ENCODE assay signal across 9 cellular contexts in the genomic region with DNA sequence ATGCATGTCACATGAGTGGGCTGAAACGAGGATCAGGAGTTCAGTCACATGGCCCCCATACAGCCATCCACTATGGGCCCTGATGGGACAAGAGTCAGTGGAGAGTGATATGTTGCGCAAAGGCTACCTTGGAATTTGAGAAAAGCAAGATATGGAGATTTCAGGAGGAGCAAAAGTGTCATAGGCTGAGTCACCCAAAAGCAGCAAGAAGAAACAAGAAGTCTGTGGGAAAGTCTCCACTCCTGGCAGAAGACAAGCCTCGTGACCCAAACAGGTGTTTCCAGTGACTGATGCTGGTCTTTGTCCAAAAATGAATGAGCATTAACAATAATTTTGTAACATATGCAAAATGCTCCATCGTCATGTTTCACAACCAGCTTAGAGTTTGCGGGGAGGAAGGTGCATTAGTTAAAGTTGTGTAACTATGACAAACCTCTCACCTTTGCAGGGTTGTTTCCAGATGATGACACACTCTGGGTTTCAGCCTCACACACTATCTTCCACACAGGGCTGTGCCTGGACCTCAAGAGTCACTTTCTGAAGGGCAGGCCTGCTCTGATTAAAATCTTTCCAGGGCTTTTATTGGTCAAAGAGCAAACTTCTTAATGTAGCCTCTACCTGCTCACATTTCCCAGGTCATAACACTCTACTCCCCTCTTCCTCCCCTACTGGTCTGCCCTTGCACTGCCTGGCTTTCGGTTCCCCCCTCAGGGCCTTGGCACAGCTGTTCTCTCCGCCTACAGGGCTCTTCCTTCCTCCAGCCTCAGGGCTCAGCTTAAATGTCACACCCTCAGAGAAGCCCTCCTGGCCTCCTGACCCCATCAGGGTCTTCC. TPM values are rescaled to one million over a fixed set of nuclear protein-coding genes. Genes with fewer than 3 reads are reported as not detected.
DNase-seq lines count a peak whose midpoint lies in the region; ATAC-seq, FAIRE-seq and TF ChIP-seq lines count a peak whose summit lies in the region.
"Had no signal": no experiment of that assay in that cellular context is flagged by ENCODE, and none has a peak within 500 bp of the region (broad histone marks: within the 10 kb centered on the region; RNA-seq: fewer than 3 reads in every experiment).

No MANE protein-coding gene starts in this region.

- no peak overlapping the region for H3K27ac ChIP-seq in IMR-90 (ENCODE audit: insufficient read depth, low read length)
- H3K27ac ChIP-seq in spleen, result peak overlapping the region; percentile 62 to 85 (median 78)
- H3K27ac ChIP-seq: neutrophil had no signal

- no peak overlapping the region for H2BK5ac ChIP-seq in IMR-90 (ENCODE audit: low read depth, low read length, poor library complexity, severe bottlenecking)

- peaks cover 4% of the 10 kb centered on the region for H3K27me3 Mint-ChIP-seq in activated naive CD8-positive, alpha-beta T cell treated with anti-CD3 and anti-CD28 coated beads for 36 hours
- H3K27me3 Mint-ChIP-seq in mesothelial cell of epicardium (ENCODE audit: low read depth), result peaks cover 24% of the 10 kb centered on the region

- H3K27me3 ChIP-seq in IMR-90 (ENCODE audit: control insufficient read depth, insufficient read depth, low read length) (peaks cover 34% of the 10 kb centered on the region), spleen (replicated peaks in 1 of 7) (no peaks in the 10 kb centered on the region)

- peaks cover 31% of the 10 kb centered on the region for H3K4me1 Mint-ChIP-seq in activated naive CD8-positive, alpha-beta T cell treated with anti-CD3 and anti-CD28 coated beads for 36 hours
- H3K4me1 Mint-ChIP-seq in mesothelial cell of epicardium, result peaks cover 6% of the 10 kb centered on the region

- peak overlapping the region; percentile 32 for H3K4me3 Mint-ChIP-seq in activated naive CD8-positive, alpha-beta T cell treated with anti-CD3 and anti-CD28 coated beads for 36 hours
- no peak overlapping the region for H3K4me3 Mint-ChIP-seq in mesothelial cell of epicardium

- TF ChIP-seq CTCF in IMR-90 (conservative IDR thresholded peaks at IDR 0.05; ENCODE audit: low read depth, low read length) (no peak), spleen (IDR thresholded peaks at IDR 0.05 in 8 of 11, conservative IDR thresholded peaks at IDR 0.05 in 3 of 11) (peak; percentile 25 to 71 (median 59)), mesothelial cell of epicardium (IDR thresholded peaks at IDR 0.05; ENCODE audit: unreplicated experiment) (no peak)

- no peak overlapping the region for H3K4me3 ChIP-seq in IMR-90 (ENCODE audit: insufficient read depth, low read depth, low read length)
- peak overlapping the region in 2 of 8 donors; percentile 7 to 14 for H3K4me3 ChIP-seq in spleen

- POLR2A ChIA-PET in IMR-90 (lab: Charles Lee; ENCODE audit: unreplicated experiment), result no interaction called here

- no peaks in the 10 kb centered on the region for H3K79me1 ChIP-seq in IMR-90 (ENCODE audit: low read depth in 1 of 2, low read length in 2 of 2)

- no peak overlapping the region for H2BK120ac ChIP-seq in IMR-90 (ENCODE audit: low read depth, low read length)

- no peak overlapping the region for H3K18ac ChIP-seq in IMR-90 (ENCODE audit: low read depth, low read length)

- H2AFZ ChIP-seq in IMR-90 (replicated peaks; ENCODE audit: low read length, poor library complexity), result no peak overlapping the region

- no peak overlapping the region for H2BK20ac ChIP-seq in IMR-90 (ENCODE audit: low read depth, low read length)

- no peak overlapping the region for H4K5ac ChIP-seq in IMR-90 (ENCODE audit: low read depth, low read length)

- no peak overlapping the region for H2AK9ac ChIP-seq in IMR-90 (replicated peaks; ENCODE audit: low read depth, low read length, poor library complexity)

- CTCF ChIA-PET in IMR-90 (lab: Yijun Ruan, JAX), result no interaction called here

- no peak overlapping the region for H3K4me2 ChIP-seq in IMR-90 (ENCODE audit: low read depth, low read length)

- ATAC-seq in GM18505 (IDR thresholded peaks at IDR 0.05; ENCODE audit: unreplicated experiment), result peak; percentile 77
- peak; percentile 78 for ATAC-seq in GM21576 (IDR thresholded peaks at IDR 0.05; ENCODE audit: unreplicated experiment)
- no peak for ATAC-seq in IMR-90 (ENCODE audit: low read depth)

- H3K9me3 ChIP-seq in IMR-90 (ENCODE audit: control insufficient read depth, insufficient read depth, low read length) (no peaks in the 10 kb centered on the region), spleen (no peaks in the 10 kb centered on the region)
- H3K9me3 ChIP-seq: neutrophil had no signal

- H3K9ac ChIP-seq in IMR-90 (ENCODE audit: low read depth, low read length), result no peak overlapping the region

- H4K8ac ChIP-seq in IMR-90 (ENCODE audit: low read depth in 2 of 2, low read length in 2 of 2), result no peak overlapping the region

- no peak overlapping the region for H2BK15ac ChIP-seq in IMR-90 (ENCODE audit: low read depth, low read length)

- H4K20me1 ChIP-seq in IMR-90 (ENCODE audit: insufficient read depth, low read length), result no peaks in the 10 kb centered on the region

- H3K9me3 Mint-ChIP-seq in activated naive CD8-positive, alpha-beta T cell treated with anti-CD3 and anti-CD28 coated beads for 36 hours, result no peaks in the 10 kb centered on the region
- H3K9me3 Mint-ChIP-seq in mesothelial cell of epicardium, result no peaks in the 10 kb centered on the region

- in situ Hi-C loops in IMR-90 (cut with MboI; ENCODE audit: low sequenced_read_pairs), result no loop called here

- H4K91ac ChIP-seq in IMR-90 (ENCODE audit: insufficient read depth, low read depth, low read length), result no peak overlapping the region

- no peak overlapping the region for H2AK5ac ChIP-seq in IMR-90 (ENCODE audit: low read depth, low read length)

- TF ChIP-seq POLR2A in GM18505 (IDR thresholded peaks at IDR 0.05; ENCODE audit: borderline replicate concordance, extremely low read depth, insufficient read depth, insufficient read length), result peak; percentile 37
- TF ChIP-seq POLR2A in IMR-90 (IDR thresholded peaks at IDR 0.05; ENCODE audit: low read depth, low read length), result no peak
- TF ChIP-seq POLR2A in spleen (IDR thresholded peaks at IDR 0.05), result no peak

- 92% methylated on average over 2 of the region's 7 CpGs; no CpG with 5 or more reads in 1 of the 2 experiments for WGBS in IMR-90 (ENCODE audit: extremely low coverage in 2 of 2, insufficient read length in 1 of 2), 2 experiments
- WGBS in spleen, 5 donors, result 26 to 41% (median 33%) methylated on average over 7 of the region's 7 CpGs

- no peak overlapping the region for H3K4ac ChIP-seq in IMR-90 (ENCODE audit: low read depth, low read length)

- no peak overlapping the region for H3K23ac ChIP-seq in IMR-90 (ENCODE audit: low read depth, low read length)

- no peak overlapping the region for H3K14ac ChIP-seq in IMR-90 (replicated peaks; ENCODE audit: low read depth, low read length)

- intact Hi-C loops in IMR-90 (cut with micrococcal nuclease), result loop anchor here (5.0 kb wide), 2 partner anchors 37 to 252 kb away; no protein-coding TSS in a partner anchor
- intact Hi-C loops in spleen (cut with DNase I; ENCODE audit: low total_unique reads), result no loop called here

- H3K36me3 Mint-ChIP-seq in activated naive CD8-positive, alpha-beta T cell treated with anti-CD3 and anti-CD28 coated beads for 36 hours, result no peaks in the 10 kb centered on the region
- no peaks in the 10 kb centered on the region for H3K36me3 Mint-ChIP-seq in mesothelial cell of epicardium

- no peak for FAIRE-seq in urothelium cell line (lab: Jason Lieb, UNC)

- no peaks in the 10 kb centered on the region for H3K9me1 ChIP-seq in IMR-90 (ENCODE audit: insufficient read depth, low read length)

- no peak overlapping the region for H3K56ac ChIP-seq in IMR-90 (ENCODE audit: extremely low read depth, insufficient read depth, low read length)

- peaks cover 2% of the 10 kb centered on the region; the same call in 1 of the 2 replicates for H3K4me1 ChIP-seq in IMR-90 (ENCODE audit: control insufficient read depth, insufficient read depth, low read length)
- peaks cover 36 to 97% (median 73%) of the 10 kb centered on the region in 6 donors for H3K4me1 ChIP-seq in spleen

- dilution Hi-C loops in IMR-90 (cut with HindIII; ENCODE audit: low sequenced_read_pairs, unreplicated experiment), result no loop called here

- no peaks in the 10 kb centered on the region for H3K36me3 ChIP-seq in IMR-90 (ENCODE audit: control insufficient read depth, insufficient read depth, low read length)
- H3K36me3 ChIP-seq in spleen, result no peaks in the 10 kb centered on the region
- H3K36me3 ChIP-seq: neutrophil had no signal

- peak overlapping the region; percentile 82 for H3K27ac Mint-ChIP-seq in activated naive CD8-positive, alpha-beta T cell treated with anti-CD3 and anti-CD28 coated beads for 36 hours
- H3K27ac Mint-ChIP-seq in mesothelial cell of epicardium, result no peak overlapping the region

- no peak for TF ChIP-seq RAD21 in IMR-90 (IDR thresholded peaks at IDR 0.05; ENCODE audit: low read length)

- DNase-seq in IMR-90, result peak; percentile 42
- peak; percentile 71 for DNase-seq in activated naive CD8-positive, alpha-beta T cell treated with anti-CD3 and anti-CD28 coated beads for 36 hours
- peak; percentile 88 for DNase-seq in spleen
- DNase-seq in DMS53 treated with DMSO at 0.1 percent for 48 hours (lab: John Stamatoyannopoulos, UW; ENCODE audit: unreplicated experiment), result no peak
- DNase-seq in urothelium cell line (ENCODE audit: low spot score), result no peak
- no peak for DNase-seq in mesothelial cell of epicardium (ENCODE audit: low spot score in 2 of 2, unreplicated experiment in 2 of 2)

- no TSS peak for BruUV-seq in IMR-90 (replicated peaks; lab: Mats Ljungman, UMichigan)

TF ChIP-seq in IMR-90, 13 proteins besides CTCF, POLR2A, EP300 and RAD21 (continues in another document):
- TF ChIP-seq BHLHE40 (IDR thresholded peaks at IDR 0.05; ENCODE audit: low read depth, low read length) (no peak), CHD1 (IDR thresholded peaks at IDR 0.05; ENCODE audit: low read depth, low read length) (no peak), RFX5 (IDR thresholded peaks at IDR 0.05; ENCODE audit: low read depth, low read length) (no peak)

RNA-seq across cellular contexts. Expression of a gene that starts 3.9 kb away (rescaled TPM):
- total RNA-seq in IMR-90 (2012; rRNA removed) (not detected in 2 replicates), spleen (100 to 1,000 TPM in 6 of 7 donors, 10 to 100 TPM in 1; 64.7 to 245 (median 172) TPM), mesothelial cell of epicardium (0.22 to 0.72 TPM (median 0.53 TPM) in 3 replicates)
- polyA plus RNA-seq in IMR-90 (2012; rRNA removed) (not detected in 2 replicates), spleen (100 to 1,000 TPM in 1 of 3 donors, 10 to 100 TPM in 2; 52.1 to 102 (median 52.9) TPM)
- polyA plus RNA-seq in IMR-90 (2012; cell fraction: cytosol; rRNA removed), result not detected in 2 replicates
- polyA plus RNA-seq in IMR-90 (2012; cell fraction: nucleus; rRNA removed; ENCODE audit: low replicate concordance), result not detected in 2 replicates
- not detected for total RNA-seq in activated naive CD8-positive, alpha-beta T cell treated with anti-CD3 and anti-CD28 coated beads for 36 hours

RNA-seq across cellular contexts. Expression of a gene that starts 22.9 kb away (rescaled TPM):
- 4.7 and 5.0 TPM in 2 replicates for total RNA-seq in IMR-90 (2012; rRNA removed)
- 5.6 and 6.3 TPM in 2 replicates for polyA plus RNA-seq in IMR-90 (2012; rRNA removed)
- polyA plus RNA-seq in IMR-90 (2012; cell fraction: cytosol; rRNA removed), result 4.2 and 7.0 TPM in 2 replicates
- polyA plus RNA-seq in IMR-90 (2012; cell fraction: nucleus; rRNA removed; ENCODE audit: low replicate concordance), result 3.2 and 4.6 TPM in 2 replicates
- total RNA-seq in activated naive CD8-positive, alpha-beta T cell treated with anti-CD3 and anti-CD28 coated beads for 36 hours, result 1 to 10 TPM; 6.0 to 6.4 TPM
- total RNA-seq in spleen, result 10 to 100 TPM; 42.9 to 79.9 (median 59.8) TPM
- 10 to 100 TPM; 17.2 to 39.3 (median 34.9) TPM for polyA plus RNA-seq in spleen
- 3.3 to 4.9 TPM (median 4.2 TPM) in 3 replicates for total RNA-seq in mesothelial cell of epicardium

Comparison
In these comparisons a context has a peak if more than half of its experiments do, and no peak if none do; other contexts are left out.
1. DNase-seq: peak in IMR-90 (single experiment), activated naive CD8-positive, alpha-beta T cell treated with anti-CD3 and anti-CD28 coated beads for 36 hours (single experiment) and spleen (single experiment); none in DMS53 treated with DMSO at 0.1 percent for 48 hours (single experiment), urothelium cell line (single experiment) and mesothelial cell of epicardium (0 of 2).
2. CTCF ChIP-seq: peak in spleen (11 of 11); none in IMR-90 (single experiment) and mesothelial cell of epicardium (single experiment).
3. RNA of a gene that starts 3.9 kb away (total RNA-seq): 64.7 to 245 TPM in spleen; 0.22 to 0.72 TPM in mesothelial cell of epicardium, not detected in IMR-90 and not detected in activated naive CD8-positive, alpha-beta T cell treated with anti-CD3 and anti-CD28 coated beads for 36 hours; every median in the first group is over 10 times any median in the second.